Comparison of ENCODE assay signal across 1 cellular context in the genomic region with DNA sequence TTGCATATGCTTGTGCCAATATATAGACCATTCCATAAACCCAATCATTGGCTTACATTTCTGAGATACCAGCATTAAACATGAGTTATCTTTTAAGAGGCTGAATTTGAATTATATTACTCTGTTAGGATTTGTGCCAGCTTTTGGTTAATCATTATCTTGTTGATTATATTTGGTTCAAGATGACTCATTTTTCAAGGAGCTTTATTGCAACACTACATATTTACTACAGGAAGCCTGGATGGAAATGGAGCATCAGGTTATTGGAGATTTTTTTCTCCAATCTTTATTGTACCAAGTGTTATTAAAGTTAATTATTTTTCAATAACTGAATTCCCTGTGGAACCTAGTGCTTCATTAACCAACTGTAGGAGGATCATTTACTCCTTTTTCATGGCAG.
TF ChIP-seq lines count a peak whose summit lies in the region.

No MANE protein-coding gene starts in this region.

TF ChIP-seq in HepG2, 621 proteins besides CTCF, POLR2A, EP300 and RAD21 (continued from another document and continues in another):
- TF ChIP-seq ZNF432 (CRISPR knock-in tag; IDR thresholded peaks at IDR 0.05; ENCODE audit: borderline replicate concordance), result no peak
- peak; percentile 84 for TF ChIP-seq SAP130 (CRISPR knock-in tag; IDR thresholded peaks at IDR 0.05; ENCODE audit: low read depth)
- no peak for TF ChIP-seq ELF4 (CRISPR knock-in tag; IDR thresholded peaks at IDR 0.05; ENCODE audit: borderline replicate concordance)
- peak; percentile 62; the same call in 1 of the 2 replicates for TF ChIP-seq GATA4 (IDR thresholded peaks at IDR 0.05; ENCODE audit: borderline replicate concordance, low read depth)
- TF ChIP-seq ZBTB7A (CRISPR knock-in tag; IDR thresholded peaks at IDR 0.05), result no peak
- no peak for TF ChIP-seq NFIB (CRISPR knock-in tag; IDR thresholded peaks at IDR 0.05; ENCODE audit: borderline replicate concordance)
- no peak for TF ChIP-seq BRD4 (CRISPR knock-in tag; IDR thresholded peaks at IDR 0.05)
- TF ChIP-seq, protein P1, sequence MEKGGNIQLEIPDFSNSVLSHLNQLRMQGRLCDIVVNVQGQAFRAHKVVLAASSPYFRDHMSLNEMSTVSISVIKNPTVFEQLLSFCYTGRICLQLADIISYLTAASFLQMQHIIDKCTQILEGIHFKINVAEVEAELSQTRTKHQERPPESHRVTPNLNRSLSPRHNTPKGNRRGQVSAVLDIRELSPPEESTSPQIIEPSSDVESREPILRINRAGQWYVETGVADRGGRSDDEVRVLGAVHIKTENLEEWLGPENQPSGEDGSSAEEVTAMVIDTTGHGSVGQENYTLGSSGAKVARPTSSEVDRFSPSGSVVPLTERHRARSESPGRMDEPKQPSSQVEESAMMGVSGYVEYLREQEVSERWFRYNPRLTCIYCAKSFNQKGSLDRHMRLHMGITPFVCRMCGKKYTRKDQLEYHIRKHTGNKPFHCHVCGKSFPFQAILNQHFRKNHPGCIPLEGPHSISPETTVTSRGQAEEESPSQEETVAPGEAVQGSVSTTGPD (CRISPR knock-in tag; IDR thresholded peaks at IDR 0.05), result no peak
- TF ChIP-seq ZHX2 (IDR thresholded peaks at IDR 0.05; ENCODE audit: low read depth), result no peak
- no peak for TF ChIP-seq ZHX2 (CRISPR knock-in tag; IDR thresholded peaks at IDR 0.05; ENCODE audit: borderline replicate concordance)
- TF ChIP-seq MEIS1 (CRISPR knock-in tag; IDR thresholded peaks at IDR 0.05; ENCODE audit: borderline replicate concordance), result no peak
- TF ChIP-seq IKZF5 (CRISPR knock-in tag; IDR thresholded peaks at IDR 0.05), result peak; percentile 36; the same call in 1 of the 2 replicates
- no peak for TF ChIP-seq ZNF740 (CRISPR knock-in tag; IDR thresholded peaks at IDR 0.05)
- TF ChIP-seq ARHGAP35 (CRISPR knock-in tag; IDR thresholded peaks at IDR 0.05; ENCODE audit: borderline replicate concordance), result no peak
- TF ChIP-seq ZMAT3 (CRISPR knock-in tag; conservative IDR thresholded peaks at IDR 0.05), result 0 out of 2 replicates have a peak, but pooled peaks have one; percentile 22
- TF ChIP-seq NR2F1 (CRISPR knock-in tag; IDR thresholded peaks at IDR 0.05), result no peak
- TF ChIP-seq ZNF234 (CRISPR knock-in tag; conservative IDR thresholded peaks at IDR 0.05), result no peak
- TF ChIP-seq ZFP90 (CRISPR knock-in tag; IDR thresholded peaks at IDR 0.05; ENCODE audit: borderline replicate concordance), result no peak
- TF ChIP-seq, protein P2, sequence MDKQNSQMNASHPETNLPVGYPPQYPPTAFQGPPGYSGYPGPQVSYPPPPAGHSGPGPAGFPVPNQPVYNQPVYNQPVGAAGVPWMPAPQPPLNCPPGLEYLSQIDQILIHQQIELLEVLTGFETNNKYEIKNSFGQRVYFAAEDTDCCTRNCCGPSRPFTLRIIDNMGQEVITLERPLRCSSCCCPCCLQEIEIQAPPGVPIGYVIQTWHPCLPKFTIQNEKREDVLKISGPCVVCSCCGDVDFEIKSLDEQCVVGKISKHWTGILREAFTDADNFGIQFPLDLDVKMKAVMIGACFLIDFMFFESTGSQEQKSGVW (CRISPR knock-in tag; IDR thresholded peaks at IDR 0.05; ENCODE audit: borderline replicate concordance), result no peak
- no peak for TF ChIP-seq ZBTB26 (CRISPR knock-in tag; IDR thresholded peaks at IDR 0.05; ENCODE audit: borderline replicate concordance)
- no peak for TF ChIP-seq PBX2 (CRISPR knock-in tag; IDR thresholded peaks at IDR 0.05)
- peak; percentile 80; the same call in 1 of the 2 replicates for TF ChIP-seq MEF2D (CRISPR knock-in tag; IDR thresholded peaks at IDR 0.05)
- peak; percentile 70; the same call in 1 of the 2 replicates for TF ChIP-seq DPF2 (CRISPR knock-in tag; IDR thresholded peaks at IDR 0.05; ENCODE audit: borderline replicate concordance, low read depth)
- TF ChIP-seq, protein P3, sequence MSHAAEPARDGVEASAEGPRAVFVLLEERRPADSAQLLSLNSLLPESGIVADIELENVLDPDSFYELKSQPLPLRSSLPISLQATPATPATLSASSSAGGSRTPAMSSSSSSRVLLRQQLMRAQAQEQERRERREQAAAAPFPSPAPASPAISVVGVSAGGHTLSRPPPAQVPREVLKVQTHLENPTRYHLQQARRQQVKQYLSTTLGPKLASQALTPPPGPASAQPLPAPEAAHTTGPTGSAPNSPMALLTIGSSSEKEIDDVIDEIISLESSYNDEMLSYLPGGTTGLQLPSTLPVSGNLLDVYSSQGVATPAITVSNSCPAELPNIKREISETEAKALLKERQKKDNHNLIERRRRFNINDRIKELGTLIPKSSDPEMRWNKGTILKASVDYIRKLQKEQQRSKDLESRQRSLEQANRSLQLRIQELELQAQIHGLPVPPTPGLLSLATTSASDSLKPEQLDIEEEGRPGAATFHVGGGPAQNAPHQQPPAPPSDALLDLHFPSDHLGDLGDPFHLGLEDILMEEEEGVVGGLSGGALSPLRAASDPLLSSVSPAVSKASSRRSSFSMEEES (CRISPR knock-in tag; IDR thresholded peaks at IDR 0.05), result peak; percentile 85; the same call in 1 of the 2 replicates
- no peak for TF ChIP-seq DDIT3 (CRISPR knock-in tag; IDR thresholded peaks at IDR 0.05)
- TF ChIP-seq KAT2B (IDR thresholded peaks at IDR 0.05; ENCODE audit: borderline replicate concordance, low read depth, low read length), result no peak
- TF ChIP-seq SRF (IDR thresholded peaks at IDR 0.05; ENCODE audit: low read depth, low read length), result no peak
- TF ChIP-seq ZMYM3 (CRISPR knock-in tag; IDR thresholded peaks at IDR 0.05), result no peak
- no peak for TF ChIP-seq CREB1 (IDR thresholded peaks at IDR 0.05)
- peak; percentile 69 for TF ChIP-seq CREB1 (CRISPR knock-in tag; IDR thresholded peaks at IDR 0.05)
- TF ChIP-seq, protein P4, sequence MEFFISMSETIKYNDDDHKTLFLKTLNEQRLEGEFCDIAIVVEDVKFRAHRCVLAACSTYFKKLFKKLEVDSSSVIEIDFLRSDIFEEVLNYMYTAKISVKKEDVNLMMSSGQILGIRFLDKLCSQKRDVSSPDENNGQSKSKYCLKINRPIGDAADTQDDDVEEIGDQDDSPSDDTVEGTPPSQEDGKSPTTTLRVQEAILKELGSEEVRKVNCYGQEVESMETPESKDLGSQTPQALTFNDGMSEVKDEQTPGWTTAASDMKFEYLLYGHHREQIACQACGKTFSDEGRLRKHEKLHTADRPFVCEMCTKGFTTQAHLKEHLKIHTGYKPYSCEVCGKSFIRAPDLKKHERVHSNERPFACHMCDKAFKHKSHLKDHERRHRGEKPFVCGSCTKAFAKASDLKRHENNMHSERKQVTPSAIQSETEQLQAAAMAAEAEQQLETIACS (CRISPR knock-in tag; IDR thresholded peaks at IDR 0.05), result no peak
- TF ChIP-seq ZNF547 (CRISPR knock-in tag; IDR thresholded peaks at IDR 0.05), result no peak
- no peak for TF ChIP-seq RFX1 (IDR thresholded peaks at IDR 0.05)
- TF ChIP-seq RFX3 (CRISPR knock-in tag; IDR thresholded peaks at IDR 0.05), result no peak
- TF ChIP-seq JUNB (CRISPR knock-in tag; IDR thresholded peaks at IDR 0.05; ENCODE audit: borderline replicate concordance), result peak; percentile 91; the same call in 1 of the 2 replicates
- no peak for TF ChIP-seq ZNF589 (CRISPR knock-in tag; conservative IDR thresholded peaks at IDR 0.05)
